ENCODE assay signal across 16 cellular contexts in the genomic region with DNA sequence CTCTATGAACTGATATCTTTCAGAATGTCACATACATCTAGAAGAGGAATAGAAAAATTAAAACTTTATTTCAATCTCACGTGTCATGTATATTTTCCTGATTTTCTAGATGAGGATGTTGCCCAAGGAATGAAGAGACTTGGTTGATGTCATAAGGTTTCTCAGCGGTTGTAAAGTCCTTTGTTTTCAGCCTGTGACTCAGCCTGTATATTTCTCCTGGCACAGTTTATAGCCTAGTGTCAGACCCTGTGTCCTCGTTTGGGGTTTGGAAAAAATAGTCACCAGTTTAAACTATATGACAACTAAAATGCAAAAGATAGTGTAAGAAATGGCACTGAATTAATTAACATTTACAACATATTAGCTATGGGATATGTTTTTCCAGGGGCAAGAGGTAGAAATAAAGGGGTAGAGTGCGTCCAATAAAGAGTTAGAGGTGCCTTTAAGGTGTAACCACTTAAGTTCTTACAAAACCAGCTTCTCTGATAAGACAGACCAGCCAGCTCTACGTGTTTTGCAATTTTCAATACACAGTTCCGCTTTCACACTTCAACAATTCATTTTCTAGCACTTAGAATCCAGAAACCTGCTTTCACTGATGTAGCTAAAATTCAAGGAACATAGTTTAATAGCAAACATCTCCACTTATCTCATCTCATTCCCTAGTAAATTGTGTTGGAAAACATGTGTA.
DNase-seq lines count a peak whose midpoint lies in the region; ATAC-seq and TF ChIP-seq lines count a peak whose summit lies in the region.
"Had no signal": no experiment of that assay in that cellular context is flagged by ENCODE, and none has a peak within 500 bp of the region (broad histone marks: within the 10 kb centered on the region; RNA-seq: fewer than 3 reads in every experiment).

No MANE protein-coding gene starts in this region.

- BruUV-seq in mammary epithelial cell (replicated peaks; lab: Mats Ljungman, UMichigan) = no TSS peak

- H3K9me3 ChIP-seq in mammary epithelial cell (replicated peaks; ENCODE audit: insufficient read depth, low read length) = no peaks in the 10 kb centered on the region
- no peaks in the 10 kb centered on the region for H3K9me3 ChIP-seq in smooth muscle cell (replicated peaks; ENCODE audit: low read depth)
- no peaks in the 10 kb centered on the region for H3K9me3 ChIP-seq in right lobe of liver
- H3K9me3 ChIP-seq: tibial artery had no signal

- TF ChIP-seq CTCF in mammary epithelial cell (conservative IDR thresholded peaks at IDR 0.05 in 1 of 2, IDR thresholded peaks at IDR 0.05 in 1 of 2; ENCODE audit: extremely low read depth in 1 of 2, insufficient read depth in 1 of 2, low read depth in 1 of 2, low read length in 2 of 2) = no peak
- no peak for TF ChIP-seq CTCF in smooth muscle cell (IDR thresholded peaks at IDR 0.05; ENCODE audit: borderline replicate concordance, insufficient read depth, poor library complexity, severe bottlenecking)
- no peak for TF ChIP-seq CTCF in right lobe of liver (IDR thresholded peaks at IDR 0.05)

- H3K27ac ChIP-seq in mammary epithelial cell (ENCODE audit: insufficient read depth, low read depth, low read length) (peak overlapping the region; percentile 13), smooth muscle cell (ENCODE audit: low read depth) (peak overlapping the region; percentile 45), right lobe of liver (no peak overlapping the region)
- H3K27ac ChIP-seq: tibial artery had no signal

- CTCF ChIA-PET in mammary epithelial cell (lab: Charles Lee; ENCODE audit: low non-redundant PET) = no interaction called here

- H4K20me1 ChIP-seq in mammary epithelial cell (ENCODE audit: insufficient read depth, low read length) = no peaks in the 10 kb centered on the region
- H4K20me1 ChIP-seq in smooth muscle cell (ENCODE audit: low read depth) = no peaks in the 10 kb centered on the region

- dilution Hi-C loops in mammary epithelial cell (cut with HindIII; ENCODE audit: low sequenced_read_pairs) = no loop called here

- H3K36me3 ChIP-seq in mammary epithelial cell (ENCODE audit: insufficient read depth, low read length) (no peaks in the 10 kb centered on the region), smooth muscle cell (ENCODE audit: low read depth) (no peaks in the 10 kb centered on the region), right lobe of liver (no peaks in the 10 kb centered on the region)
- H3K36me3 ChIP-seq: tibial artery had no signal

- H3K4me1 ChIP-seq in mammary epithelial cell (ENCODE audit: insufficient read depth, low read length) = peaks cover 16% of the 10 kb centered on the region
- no peaks in the 10 kb centered on the region for H3K4me1 ChIP-seq in smooth muscle cell (ENCODE audit: low read depth)
- H3K4me1 ChIP-seq in right lobe of liver = no peaks in the 10 kb centered on the region
- H3K4me1 ChIP-seq: tibial artery had no signal

- H2AFZ ChIP-seq in mammary epithelial cell (ENCODE audit: low read depth, low read length) (no peak overlapping the region), smooth muscle cell (ENCODE audit: low read depth) (no peak overlapping the region)

- peak overlapping the region; percentile 4 for H3K4me2 ChIP-seq in mammary epithelial cell (ENCODE audit: insufficient read depth, low read depth, low read length)
- peak overlapping the region; percentile 3 for H3K4me2 ChIP-seq in smooth muscle cell

- H3F3A ChIP-seq in smooth muscle cell (ENCODE audit: low read depth) = no peaks in the 10 kb centered on the region

- H3K79me2 ChIP-seq in mammary epithelial cell (ENCODE audit: insufficient read depth, low read length) = no peaks in the 10 kb centered on the region
- H3K79me2 ChIP-seq in smooth muscle cell (ENCODE audit: low read depth) = no peaks in the 10 kb centered on the region

- H3K4me3 ChIP-seq in mammary epithelial cell (replicated peaks in 1 of 3; ENCODE audit: insufficient read depth in 1 of 3, low read depth in 2 of 3, low read length in 3 of 3) = no peak overlapping the region
- peak overlapping the region; percentile 16 for H3K4me3 ChIP-seq in smooth muscle cell
- no peak overlapping the region for H3K4me3 ChIP-seq in right lobe of liver
- H3K4me3 ChIP-seq: tibial artery had no signal

- in situ Hi-C loops in mammary epithelial cell (cut with MboI; ENCODE audit: low sequenced_read_pairs in 2 of 2) = no loop called here

- intact Hi-C loops in mammary epithelial cell (cut with micrococcal nuclease) = no loop called here
- intact Hi-C loops in right lobe of liver (cut with DNase I) = no loop called here

- H3K27me3 ChIP-seq in mammary epithelial cell (ENCODE audit: insufficient read depth, low read length) (no peaks in the 10 kb centered on the region), smooth muscle cell (ENCODE audit: low read depth) (no peaks in the 10 kb centered on the region), right lobe of liver (no peaks in the 10 kb centered on the region)
- H3K27me3 ChIP-seq: tibial artery had no signal

- no peak for TF ChIP-seq POLR2A in right lobe of liver (IDR thresholded peaks at IDR 0.05)

- WGBS in mammary epithelial cell (ENCODE audit: low coverage, missing lambda C conversion rate) = 21% methylated on average over 6 of the region's 6 CpGs
- WGBS in smooth muscle cell (ENCODE audit: low lambda C conversion rate) = 48% methylated on average over 6 of the region's 6 CpGs
- WGBS in right lobe of liver (ENCODE audit: insufficient coverage, low coverage, low lambda C conversion rate, missing lambda C conversion rate) = 38% methylated on average over 6 of the region's 6 CpGs

- DNase-seq in NCI-H460 (ENCODE audit: extremely low read depth, low read depth) (peak; percentile 29), mammary epithelial cell (peak; percentile 73), smooth muscle cell (lab: John Stamatoyannopoulos, UW; ENCODE audit: unreplicated experiment) (no peak), NCI-H2107 (lab: John Stamatoyannopoulos, UW) (no peak), right lobe of liver (no peak)
- no peak for DNase-seq in stimulated activated naive CD4-positive, alpha-beta T cell treated with Interleukin-2 at 50 U/mL for 16 hours (lab: John Stamatoyannopoulos, UW)
- DNase-seq: activated CD4-positive, alpha-beta T cell treated with anti-CD3 and anti-CD28 coated beads, Interleukin-2, amount 10 ng/mL, durations not matched to agents 24 days and 14 days; activated effector memory CD4-positive, alpha-beta T cell treated with Interleukin-2 at 50 U/mL for 16 hours; CD8-positive, alpha-beta memory T cell; erythroblast; H9; NCI-H2029 treated with DMSO at 0.1 percent for 48 hours; occipital lobe; stimulated activated CD4-positive, alpha-beta T cell treated with anti-CD3 and anti-CD28 coated beads, Interleukin-12 subunit alpha, Interleukin-12 subunit beta, amount 100 ng/mL, for 4 hours; tibial artery had no signal

- peak; percentile 65 for ATAC-seq in GM21717 (IDR thresholded peaks at IDR 0.05; ENCODE audit: unreplicated experiment)
- ATAC-seq in right lobe of liver = no peak

- H3K9ac ChIP-seq in mammary epithelial cell (ENCODE audit: insufficient read depth, low read length) = no peak overlapping the region
- no peak overlapping the region for H3K9ac ChIP-seq in smooth muscle cell (ENCODE audit: low read depth)

Comparison
In these comparisons a context has a peak if more than half of its experiments do, and no peak if none do; other contexts are left out.
1. DNase-seq: peak in NCI-H460 (single experiment) and mammary epithelial cell (single experiment); none in smooth muscle cell (single experiment), NCI-H2107 (single experiment), right lobe of liver (0 of 3) and stimulated activated naive CD4-positive, alpha-beta T cell treated with Interleukin-2 at 50 U/mL for 16 hours (single experiment).
2. H3K27ac ChIP-seq: peak in mammary epithelial cell (single experiment) and smooth muscle cell (single experiment); none in right lobe of liver (0 of 3).